1 cellular context compared by ENCODE assay signal in genomic region chr10:59884893-59885292, GRCh38.
TF ChIP-seq lines count a peak whose summit lies in the region.

No MANE protein-coding gene starts in this region.

TF ChIP-seq in K562, 482 proteins besides CTCF, POLR2A, EP300 and RAD21:
- TF ChIP-seq MLLT1 (IDR thresholded peaks at IDR 0.05) (0 out of 4 replicates have a peak, but pooled peaks of 1 of the 2 experiments have one; percentile 47), LARP7 (IDR thresholded peaks at IDR 0.05) (0 out of 2 replicates have a peak, but pooled peaks have one; percentile 29)
